Comparison of ENCODE assay signal across 7 cellular contexts in genomic region chr5:123371575-123372179, GRCh38. TPM values are rescaled to one million over a fixed set of nuclear protein-coding genes. Genes with fewer than 3 reads are reported as not detected.
DNase-seq lines count a peak whose midpoint lies in the region; ATAC-seq and TF ChIP-seq lines count a peak whose summit lies in the region.

No MANE protein-coding gene starts in this region.

- DNase-seq in EL (peak; percentile 28), KBM-7 (peak; percentile 31), activated T-cell treated with anti-CD3 and anti-CD28 coated beads for 4 hours (peak; percentile 11), left ventricle myocardium inferior (peak; percentile 18)
- DNase-seq in stimulated activated CD4-positive, alpha-beta T cell treated with anti-CD3 and anti-CD28 coated beads, Interleukin-15, amount 100 ng/mL, for 24 hours, result peak; percentile 52

- H3K4me1 ChIP-seq in left ventricle myocardium inferior, result no peaks in the 10 kb centered on the region

- intact Hi-C loops in left ventricle myocardium inferior (cut with micrococcal nuclease), result no loop called here

- no peak overlapping the region for H3K27ac ChIP-seq in left ventricle myocardium inferior (replicated peaks)

- H3K36me3 ChIP-seq in left ventricle myocardium inferior, result peaks cover 66% of the 10 kb centered on the region

- in situ Hi-C loops in KBM-7 (cut with MboI; ENCODE audit: low pct_unique_long_range_greater_than_20kb, low sequenced_read_pairs), result no loop called here

- no peak for ATAC-seq in GM19351 (IDR thresholded peaks at IDR 0.05; ENCODE audit: unreplicated experiment)
- ATAC-seq in GM21381 (IDR thresholded peaks at IDR 0.05; ENCODE audit: unreplicated experiment), result no peak

- H3K27me3 ChIP-seq in left ventricle myocardium inferior (ENCODE audit: low read depth), result no peaks in the 10 kb centered on the region

- H3K4me3 ChIP-seq in left ventricle myocardium inferior, result no peak overlapping the region

- H3K9me3 ChIP-seq in left ventricle myocardium inferior (replicated peaks), result no peaks in the 10 kb centered on the region

- TF ChIP-seq CTCF in left ventricle myocardium inferior (IDR thresholded peaks at IDR 0.05; ENCODE audit: borderline replicate concordance), result peak; percentile 59

RNA-seq across cellular contexts. Expression of gene CEP120, which starts 51.5 kb away (rescaled TPM):
- 11.8 TPM for total RNA-seq in left ventricle myocardium inferior
